ENCODE assay signal across 15 cellular contexts in genomic region chr3:185661772-185662171, GRCh38.
DNase-seq lines count a peak whose midpoint lies in the region; ATAC-seq and TF ChIP-seq lines count a peak whose summit lies in the region.
"Had no signal": no experiment of that assay in that cellular context is flagged by ENCODE, and none has a peak within 500 bp of the region (broad histone marks: within the 10 kb centered on the region; RNA-seq: fewer than 3 reads in every experiment).

No MANE protein-coding gene starts in this region.

- H3K36me3 Mint-ChIP-seq in Calu3 (ENCODE audit: insufficient read depth, unreplicated experiment) = peaks cover 43% of the 10 kb centered on the region
- H3K36me3 Mint-ChIP-seq in osteocyte (ENCODE audit: unreplicated experiment) = peaks cover 35% of the 10 kb centered on the region
- H3K36me3 Mint-ChIP-seq: CD4-positive, CD25-positive, alpha-beta regulatory T cell had no signal

- H3K27me3 Mint-ChIP-seq in Calu3 (ENCODE audit: unreplicated experiment) (no peaks in the 10 kb centered on the region), osteocyte (ENCODE audit: unreplicated experiment) (no peaks in the 10 kb centered on the region)

- no peaks in the 10 kb centered on the region for H3K27me3 ChIP-seq in upper lobe of left lung

- H3K27ac Mint-ChIP-seq in Calu3 (ENCODE audit: unreplicated experiment) (peak overlapping the region; percentile 2), osteocyte (ENCODE audit: unreplicated experiment) (peak overlapping the region; percentile 17)

- TF ChIP-seq EP300 in upper lobe of left lung (IDR thresholded peaks at IDR 0.05) = no peak

- H3K9me3 ChIP-seq in upper lobe of left lung = no peaks in the 10 kb centered on the region

- H3K4me1 Mint-ChIP-seq in Calu3 (ENCODE audit: low read depth, unreplicated experiment) = peaks cover 12% of the 10 kb centered on the region
- peaks cover 43% of the 10 kb centered on the region for H3K4me1 Mint-ChIP-seq in osteocyte (ENCODE audit: unreplicated experiment)

- POLR2A ChIA-PET in RWPE1 (lab: Yijun Ruan, JAX; ENCODE audit: low non-redundant PET) = no interaction called here

- TF ChIP-seq POLR2A in GM18505 (IDR thresholded peaks at IDR 0.05; ENCODE audit: borderline replicate concordance, extremely low read depth, insufficient read depth, insufficient read length) = no peak
- no peak for TF ChIP-seq POLR2A in upper lobe of left lung (IDR thresholded peaks at IDR 0.05)

- no peaks in the 10 kb centered on the region for H3K9me3 Mint-ChIP-seq in Calu3 (ENCODE audit: low read depth, unreplicated experiment)
- H3K9me3 Mint-ChIP-seq in osteocyte (ENCODE audit: unreplicated experiment) = peaks cover 3% of the 10 kb centered on the region
- H3K9me3 Mint-ChIP-seq: CD4-positive, CD25-positive, alpha-beta regulatory T cell had no signal

- H3K4me3 ChIP-seq in upper lobe of left lung = no peak overlapping the region

- H3K36me3 ChIP-seq in upper lobe of left lung = peaks cover 0 to 16% (median 0%) of the 10 kb centered on the region in 4 donors

- no peak overlapping the region for H3K4me3 Mint-ChIP-seq in Calu3 (ENCODE audit: low read depth, unreplicated experiment)
- H3K4me3 Mint-ChIP-seq in osteocyte (ENCODE audit: unreplicated experiment) = no peak overlapping the region
- H3K4me3 Mint-ChIP-seq: CD4-positive, CD25-positive, alpha-beta regulatory T cell had no signal

- no TSS peak for BruUV-seq in Calu3 (replicated peaks; lab: Mats Ljungman, UMichigan)

- peak overlapping the region; percentile 60 for H3K27ac ChIP-seq in RWPE1
- H3K27ac ChIP-seq in epithelial cell of prostate = peak overlapping the region; percentile 93
- H3K27ac ChIP-seq in upper lobe of left lung = no peak overlapping the region
- H3K27ac ChIP-seq: HL-60 had no signal

- TF ChIP-seq CTCF in Calu3 (IDR thresholded peaks at IDR 0.05; ENCODE audit: unreplicated experiment) (no peak), RWPE1 (conservative IDR thresholded peaks at IDR 0.05; ENCODE audit: low read depth) (no peak), osteocyte (IDR thresholded peaks at IDR 0.05) (no peak), upper lobe of left lung (IDR thresholded peaks at IDR 0.05) (no peak)

- intact Hi-C loops in Calu3 (cut with micrococcal nuclease; ENCODE audit: unreplicated experiment) = loop anchor here (5.0 kb wide), 2 partner anchors 106 to 266 kb away; no protein-coding TSS in a partner anchor

- ATAC-seq in GM18505 (IDR thresholded peaks at IDR 0.05; ENCODE audit: unreplicated experiment) = no peak
- no peak for ATAC-seq in upper lobe of left lung (ENCODE audit: low FRiP score in 2 of 2)

- peaks cover 13 to 32% (median 23%) of the 10 kb centered on the region in 4 donors for H3K4me1 ChIP-seq in upper lobe of left lung

- DNase-seq in Calu3 = no peak
- no peak for DNase-seq in RWPE1 (ENCODE audit: low spot score)
- DNase-seq in epithelial cell of prostate (ENCODE audit: low read depth, low spot score) = no peak
- peak; percentile 46 for DNase-seq in osteocyte (ENCODE audit: extremely low spot score, unreplicated experiment)
- no peak for DNase-seq in upper lobe of left lung
- DNase-seq in NCI-H2227 treated with DMSO at 0.1 percent for 48 hours (lab: John Stamatoyannopoulos, UW) = no peak
- DNase-seq: CD4-positive, CD25-positive, alpha-beta regulatory T cell; HCEC 1CT; NCI-H1417 treated with DMSO at 0.1 percent for 48 hours; NCI-H2029; NCI-H2171; NCI-H748 treated with DMSO at 0.1 percent for 48 hours; RPMI8226 had no signal

- CTCF ChIA-PET in Calu3 (lab: Charles Lee) (interaction anchor here (0.6 to 3.7 kb wide), 3 partner anchors 9 to 111 kb away, joined by 3 to 22 read pairs (median 8); no protein-coding TSS in a partner anchor), RWPE1 (lab: Yijun Ruan, JAX) (interaction anchor here (0.7 to 0.8 kb wide), 2 partner anchors 106 to 163 kb away, joined by 3 read pairs; no protein-coding TSS in a partner anchor)

- WGBS in upper lobe of left lung, 2 donors = 90 to 94% methylated on average over 4 of the region's 4 CpGs

Comparison
In these comparisons a context has a peak if more than half of its experiments do, and no peak if none do; other contexts are left out.
1. H3K27ac ChIP-seq: peak in RWPE1 (single experiment) and epithelial cell of prostate (single experiment); none in upper lobe of left lung (0 of 4).